Comparison of ENCODE assay signal across 8 cellular contexts in genomic region chrX:8971116-8971515, GRCh38.
DNase-seq lines count a peak whose midpoint lies in the region; ATAC-seq, FAIRE-seq and TF ChIP-seq lines count a peak whose summit lies in the region.

No MANE protein-coding gene starts in this region.

- H3K4me3 ChIP-seq in fibroblast of lung (replicated peaks in 1 of 4; ENCODE audit: control extremely low read depth in 1 of 4, insufficient read depth in 1 of 4, low read depth in 3 of 4, low read length in 4 of 4) (no peak overlapping the region), small intestine (ENCODE audit: low read depth in 1 of 2, low read length in 2 of 2) (no peak overlapping the region)

- H2AFZ ChIP-seq in fibroblast of lung (ENCODE audit: low read length) = no peak overlapping the region

- no peak overlapping the region for H3K9ac ChIP-seq in fibroblast of lung (ENCODE audit: insufficient read depth, low read length)

- 32 to 55% (median 44%) methylated on average over 1 of the region's 1 CpG for WGBS in small intestine, 3 donors

- H4K20me1 ChIP-seq in fibroblast of lung (ENCODE audit: control insufficient read depth, extremely low read depth, insufficient read depth, low read length) = no peaks in the 10 kb centered on the region

- no peak for DNase-seq in D721Med (ENCODE audit: insufficient read length, low spot score)
- peak; percentile 54 for DNase-seq in H4 (ENCODE audit: low spot score)
- peak; percentile 27 for DNase-seq in RCC 7860 (ENCODE audit: low spot score)
- DNase-seq in fibroblast of lung (ENCODE audit: low read depth in 2 of 2) = peak; percentile 49 to 73
- peak; percentile 41 for DNase-seq in small intestine
- no peak for DNase-seq in activated T-cell treated with anti-CD3 and anti-CD28 coated beads for 4 hours
- no peak for DNase-seq in COLO668 (lab: John Stamatoyannopoulos, UW; ENCODE audit: unreplicated experiment)

- no peak overlapping the region for H3K4me2 ChIP-seq in fibroblast of lung (ENCODE audit: extremely low read depth, insufficient read depth, low read length)

- no peaks in the 10 kb centered on the region for H3K79me2 ChIP-seq in fibroblast of lung (ENCODE audit: control insufficient read depth, insufficient read depth, low read length)

- no peaks in the 10 kb centered on the region for H3K36me3 ChIP-seq in fibroblast of lung (ENCODE audit: control insufficient read depth, insufficient read depth, low read length)
- no peaks in the 10 kb centered on the region for H3K36me3 ChIP-seq in small intestine (ENCODE audit: control insufficient read depth in 2 of 2, insufficient read depth in 2 of 2, low read length in 2 of 2)

- H3K4me1 ChIP-seq in fibroblast of lung (ENCODE audit: control insufficient read depth, extremely low read depth, insufficient read depth, low read length) (no peaks in the 10 kb centered on the region), small intestine (ENCODE audit: control insufficient read depth in 2 of 2, insufficient read depth in 1 of 2, low read depth in 1 of 2, low read length in 1 of 2) (no peaks in the 10 kb centered on the region)

- no peak overlapping the region for H3K27ac ChIP-seq in fibroblast of lung (ENCODE audit: insufficient read depth, low read length)
- H3K27ac ChIP-seq in small intestine (ENCODE audit: low read depth in 1 of 2, low read length in 1 of 2) = no peak overlapping the region

- H3K9me3 ChIP-seq in fibroblast of lung (ENCODE audit: control insufficient read depth, insufficient read depth, low read depth, low read length) = no peaks in the 10 kb centered on the region
- H3K9me3 ChIP-seq in small intestine (ENCODE audit: control insufficient read depth, low read depth) = no peaks in the 10 kb centered on the region

- H3K27me3 ChIP-seq in fibroblast of lung (ENCODE audit: control insufficient read depth, insufficient read depth, low read length) (no peaks in the 10 kb centered on the region), small intestine (ENCODE audit: control insufficient read depth in 2 of 2, insufficient read depth in 2 of 2, low read length in 2 of 2) (no peaks in the 10 kb centered on the region)

- FAIRE-seq in D721Med (lab: Jason Lieb, UNC) (no peak), RCC 7860 (lab: Jason Lieb, UNC) (peak; percentile 65), small intestine (lab: Jason Lieb, UNC) (no peak)

- TF ChIP-seq CTCF in D721Med (IDR thresholded peaks at IDR 0.05; ENCODE audit: insufficient read depth, missing control alignments) = peak; percentile 34
- TF ChIP-seq CTCF in fibroblast of lung (conservative IDR thresholded peaks at IDR 0.05 in 1 of 2, IDR thresholded peaks at IDR 0.05 in 1 of 2; ENCODE audit: low read depth in 1 of 2, low read length in 2 of 2) = peak in 1 of 2 donors; percentile 36

- ATAC-seq in GM18517 (IDR thresholded peaks at IDR 0.05; ENCODE audit: unreplicated experiment) = no peak

Comparison
In these comparisons a context has a peak if more than half of its experiments do, and no peak if none do; other contexts are left out.
1. DNase-seq: peak in H4 (single experiment), RCC 7860 (single experiment), fibroblast of lung (2 of 2) and small intestine (single experiment); none in D721Med (single experiment), activated T-cell treated with anti-CD3 and anti-CD28 coated beads for 4 hours (single experiment) and COLO668 (single experiment).